8 cellular contexts compared by ENCODE assay signal in the genomic region with DNA sequence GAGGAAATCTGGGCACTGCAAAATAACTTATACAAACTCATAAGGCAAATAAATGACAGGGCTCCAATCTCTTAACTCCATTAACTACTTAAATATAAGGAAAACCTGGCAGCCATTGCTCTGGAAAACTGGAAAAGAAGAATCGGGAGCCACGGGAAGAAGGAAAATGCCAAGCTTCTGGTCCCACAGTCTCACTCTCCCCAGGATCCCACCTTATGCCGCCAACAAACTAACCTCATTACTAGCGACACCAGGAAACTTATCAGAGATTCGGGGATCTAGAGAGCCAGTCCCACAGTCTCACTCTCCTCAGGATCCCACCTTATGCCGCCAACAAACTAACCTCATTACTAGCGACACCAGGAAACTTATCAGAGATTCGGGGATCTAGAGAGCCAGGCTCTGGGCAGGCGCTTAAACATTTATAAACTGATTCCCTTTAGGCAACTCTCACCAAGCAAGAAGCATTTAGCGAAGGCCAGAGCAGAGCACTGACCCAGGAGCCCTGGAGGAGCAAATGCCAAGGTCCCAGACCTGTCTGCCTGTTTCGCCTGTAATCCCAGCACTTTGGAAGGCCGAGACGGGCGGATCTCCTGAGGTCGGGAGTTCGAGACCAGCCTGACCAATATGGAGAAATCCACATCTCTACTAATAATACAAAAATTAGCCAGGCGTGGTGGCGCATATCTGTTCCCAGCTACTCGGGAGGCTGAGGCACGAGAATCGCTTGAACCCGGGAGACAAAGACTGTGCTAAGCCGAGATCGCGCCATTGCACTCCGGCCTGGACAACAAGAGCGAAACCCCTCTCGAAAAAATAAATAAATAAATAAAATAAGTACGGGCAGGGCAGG.
DNase-seq lines count a peak whose midpoint lies in the region; ATAC-seq and TF ChIP-seq lines count a peak whose summit lies in the region.

No MANE protein-coding gene starts in this region.

- H3K27ac Mint-ChIP-seq in effector memory CD8-positive, alpha-beta T cell: peak overlapping the region; percentile 98 to 100

- H3K9me3 ChIP-seq in OCI-LY3 (ENCODE audit: insufficient read depth, low read length): no peaks in the 10 kb centered on the region
- H3K9me3 ChIP-seq in neutrophil: no peaks in the 10 kb centered on the region

- peaks cover 7% of the 10 kb centered on the region; the same call in 1 of the 2 replicates for H4K20me1 ChIP-seq in OCI-LY3 (ENCODE audit: insufficient read depth, low read length)

- H2AFZ ChIP-seq in OCI-LY3 (ENCODE audit: low read depth, low read length): no peak overlapping the region; the same call in 1 of the 2 replicates

- peaks cover 3 to 9% of the 10 kb centered on the region in 2 donors for H3K27me3 Mint-ChIP-seq in effector memory CD8-positive, alpha-beta T cell

- peaks cover 24 to 38% of the 10 kb centered on the region in 2 donors for H3K4me1 Mint-ChIP-seq in effector memory CD8-positive, alpha-beta T cell (ENCODE audit: low read depth in 2 of 2)

- H3K27me3 ChIP-seq in OCI-LY3 (ENCODE audit: low read depth, low read length): peaks cover 5% of the 10 kb centered on the region; the same call in 1 of the 2 replicates
- peaks cover 28% of the 10 kb centered on the region for H3K27me3 ChIP-seq in neutrophil

- peak overlapping the region; percentile 62 for H3K4me2 ChIP-seq in OCI-LY3 (ENCODE audit: low read length)

- H3K4me1 ChIP-seq in OCI-LY3 (ENCODE audit: low read length) (peaks cover 17% of the 10 kb centered on the region), neutrophil (ENCODE audit: control insufficient read depth in 1 of 2, insufficient read depth in 1 of 2, low read depth in 1 of 2, low read length in 1 of 2) (peaks cover 40 to 41% of the 10 kb centered on the region in 2 experiments)

- peaks cover 61% of the 10 kb centered on the region for H3K79me2 ChIP-seq in OCI-LY3 (ENCODE audit: low read length)

- ATAC-seq in effector memory CD8-positive, alpha-beta T cell (replicated peaks): no peak
- no peak for ATAC-seq in HG03432 (IDR thresholded peaks at IDR 0.05; ENCODE audit: unreplicated experiment)

- no peak for DNase-seq in effector memory CD8-positive, alpha-beta T cell
- DNase-seq in KG1 (lab: John Stamatoyannopoulos, UW) (no peak), NCI-H1105 treated with DMSO at 0.1 percent for 48 hours (lab: John Stamatoyannopoulos, UW) (no peak)
- DNase-seq in activated effector memory CD4-positive, alpha-beta T cell treated with anti-CD3 and anti-CD28 coated beads, Interleukin-2, amount 50 U/mL, for 16 hours: no peak

- TF ChIP-seq CTCF in GM12875 (IDR thresholded peaks at IDR 0.05; ENCODE audit: borderline replicate concordance, insufficient read depth, low read depth, low read length) (no peak), OCI-LY3 (IDR thresholded peaks at IDR 0.05; ENCODE audit: low read depth, low read length) (no peak), neutrophil (IDR thresholded peaks at IDR 0.05) (no peak)

- H3K4me3 ChIP-seq in GM12875 (ENCODE audit: low read depth, low read length) (peak overlapping the region; percentile 59), OCI-LY3 (ENCODE audit: low read length) (peak overlapping the region; percentile 90), neutrophil (ENCODE audit: low read depth in 1 of 2, low read length in 1 of 2) (peak overlapping the region; percentile 77 to 98)

- H3K27ac ChIP-seq in OCI-LY3 (ENCODE audit: low read length) (peak overlapping the region; percentile 65), neutrophil (peak overlapping the region; percentile 81)

- H3K9me3 Mint-ChIP-seq in effector memory CD8-positive, alpha-beta T cell: no peaks in the 10 kb centered on the region

- peak overlapping the region; percentile 78 for H3K9ac ChIP-seq in OCI-LY3 (ENCODE audit: low read length)

- H3K36me3 ChIP-seq in OCI-LY3 (replicated peaks; ENCODE audit: low read depth, low read length): peaks cover 8% of the 10 kb centered on the region
- H3K36me3 ChIP-seq in neutrophil: no peaks in the 10 kb centered on the region

- peak overlapping the region; percentile 100 for H3K4me3 Mint-ChIP-seq in effector memory CD8-positive, alpha-beta T cell

- peaks cover 32% of the 10 kb centered on the region for H3K36me3 Mint-ChIP-seq in effector memory CD8-positive, alpha-beta T cell (ENCODE audit: insufficient read depth)
